ENCODE assay signal across 8 cellular contexts in the genomic region with DNA sequence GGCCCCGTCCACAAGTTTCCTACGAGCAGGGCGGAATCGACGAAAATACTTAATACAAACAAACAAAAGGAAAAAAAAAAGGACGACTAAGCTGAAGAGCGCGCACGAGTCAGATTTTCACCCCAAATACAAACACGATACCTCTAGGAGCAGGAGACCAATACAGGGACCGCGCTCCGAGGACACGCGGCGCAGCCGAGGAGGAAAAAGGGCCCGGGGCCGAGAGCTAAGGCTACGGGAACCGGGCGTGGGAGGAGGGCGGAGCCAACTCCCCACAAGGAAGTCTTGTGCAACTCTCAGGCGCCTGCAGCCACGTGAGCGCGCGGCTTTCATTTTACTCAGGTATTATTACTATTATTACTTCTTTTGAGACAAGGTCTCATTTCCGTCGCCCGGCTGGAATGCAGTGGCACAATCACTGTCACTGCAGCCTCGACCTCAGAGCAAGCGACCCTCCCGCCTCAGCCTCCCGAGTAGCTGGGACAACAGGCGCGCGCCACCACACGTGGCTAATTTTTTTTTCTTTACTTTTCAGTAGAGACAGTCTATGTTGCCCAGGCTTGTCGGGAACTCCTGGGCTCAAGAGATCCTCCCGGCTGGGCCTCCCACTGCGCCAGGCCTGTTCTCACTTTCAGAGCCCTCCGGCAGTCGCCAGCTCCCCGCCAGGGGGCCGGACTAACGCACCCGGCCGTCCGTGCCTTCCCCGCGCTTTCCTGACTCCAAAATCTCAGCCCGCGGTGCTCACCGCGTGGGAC. TPM values are rescaled to one million over a fixed set of nuclear protein-coding genes. Genes with fewer than 3 reads are reported as not detected.
DNase-seq lines count a peak whose midpoint lies in the region; ATAC-seq lines count a peak whose summit lies in the region.

No MANE protein-coding gene starts in this region.

- peak overlapping the region; percentile 91 for H3K9ac ChIP-seq in NT2/D1 (ENCODE audit: insufficient read length, low read depth)

- peak overlapping the region; percentile 79 for H3K4me3 ChIP-seq in NT2/D1 (ENCODE audit: insufficient read length, low read depth)

- H3K36me3 ChIP-seq in NT2/D1 (ENCODE audit: insufficient read depth, insufficient read length, low read length), result peaks cover 10% of the 10 kb centered on the region

- peaks cover 2% of the 10 kb centered on the region for H3K4me1 ChIP-seq in NT2/D1 (ENCODE audit: insufficient read depth, insufficient read length)

- no peaks in the 10 kb centered on the region for H3K27me3 ChIP-seq in NT2/D1 (ENCODE audit: insufficient read depth, insufficient read length)

- DNase-seq in COLO829 (ENCODE audit: low spot score) (peak; percentile 60), NT2/D1 (ENCODE audit: low read depth, low spot score) (no peak), activated T-cell treated with anti-CD3 and anti-CD28 coated beads for 1 hour (ENCODE audit: low read depth) (peak; percentile 64), epidermal melanocyte (ENCODE audit: insufficient read length, low spot score) (peak; percentile 73), mucosa of gallbladder (ENCODE audit: low spot score) (peak; percentile 93)
- DNase-seq in stimulated activated CD8-positive, alpha-beta memory T cell treated with anti-CD3 and anti-CD28 coated beads, Interleukin-4, amount 100 ng/mL, for 24 hours (ENCODE audit: low read depth), result peak; percentile 88

- H3K9me3 ChIP-seq in NT2/D1 (ENCODE audit: insufficient read depth, low read length), result no peaks in the 10 kb centered on the region

- ATAC-seq in GM19397 (IDR thresholded peaks at IDR 0.05; ENCODE audit: unreplicated experiment) (peak; percentile 39), HG03558 (IDR thresholded peaks at IDR 0.05; ENCODE audit: extremely low read depth, unreplicated experiment) (peak; percentile 29)

RNA-seq across cellular contexts. Expression of a gene that starts 1.2 kb away (rescaled TPM):
- total RNA-seq in mucosa of gallbladder, result 184 TPM

RNA-seq across cellular contexts. Expression of a gene that starts 29.2 kb away (rescaled TPM):
- 5.9 TPM for total RNA-seq in mucosa of gallbladder

RNA-seq across cellular contexts. Expression of a gene that starts 36.3 kb away (rescaled TPM):
- 1.6 TPM for total RNA-seq in mucosa of gallbladder
